9 cellular contexts compared by ENCODE assay signal in genomic region chr15:77819841-77820728, GRCh38.
A peak's percentile ranks its signal among the peaks of the same experiment; 100 is the strongest.
DNase-seq lines count a peak whose midpoint lies in the region; ATAC-seq lines count a peak whose summit lies in the region.
"Had no signal": no experiment of that assay in that cellular context is flagged by ENCODE, and none has a peak within 500 bp of the region (broad histone marks: within the 10 kb centered on the region; RNA-seq: fewer than 3 reads in every experiment).

No MANE protein-coding gene starts in this region.

- H3K4me1 Mint-ChIP-seq in activated naive CD4-positive, alpha-beta T cell treated with anti-CD3 and anti-CD28 coated beads for 36 hours (ENCODE audit: low read depth): no peaks in the 10 kb centered on the region
- peaks cover 4% of the 10 kb centered on the region for H3K4me1 Mint-ChIP-seq in activated naive CD4-positive, alpha-beta T cell treated with anti-CD3 and anti-CD28 coated beads, Interleukin-2, amount 10 ng/mL, durations not matched to agents 7 days and 5 days
- H3K4me1 Mint-ChIP-seq in stimulated activated naive CD8-positive, alpha-beta T cell treated with anti-CD3 and anti-CD28 coated beads, Interleukin-15, amount 100 ng/mL, for 72 hours: no peaks in the 10 kb centered on the region

- intact Hi-C loops in activated naive CD4-positive, alpha-beta T cell treated with anti-CD3 and anti-CD28 coated beads for 36 hours (cut with micrococcal nuclease): no loop called here
- intact Hi-C loops in right cardiac atrium (cut with DNase I): loop anchor here (5.0 to 10.0 kb wide), 5 partner anchors 155 to 188 kb away; partner anchors contain the start of gene LINGO1 (in 1 of the 4)

- H3K36me3 Mint-ChIP-seq in activated naive CD4-positive, alpha-beta T cell treated with anti-CD3 and anti-CD28 coated beads for 36 hours (ENCODE audit: low read depth): no peaks in the 10 kb centered on the region
- no peaks in the 10 kb centered on the region for H3K36me3 Mint-ChIP-seq in activated naive CD4-positive, alpha-beta T cell treated with anti-CD3 and anti-CD28 coated beads, Interleukin-2, amount 10 ng/mL, durations not matched to agents 7 days and 5 days

- H3K4me3 ChIP-seq in SK-N-MC: peak overlapping the region; percentile 90
- H3K4me3 ChIP-seq in right cardiac atrium (ENCODE audit: low read length): peak overlapping the region; percentile 39

- H3K27ac Mint-ChIP-seq in activated naive CD4-positive, alpha-beta T cell treated with anti-CD3 and anti-CD28 coated beads for 36 hours: no peak overlapping the region
- no peak overlapping the region for H3K27ac Mint-ChIP-seq in activated naive CD4-positive, alpha-beta T cell treated with anti-CD3 and anti-CD28 coated beads, Interleukin-2, amount 10 ng/mL, durations not matched to agents 7 days and 5 days
- no peak overlapping the region for H3K27ac Mint-ChIP-seq in stimulated activated naive CD8-positive, alpha-beta T cell treated with anti-CD3 and anti-CD28 coated beads, Interleukin-15, amount 100 ng/mL, for 72 hours

- H3K4me3 Mint-ChIP-seq in activated naive CD4-positive, alpha-beta T cell treated with anti-CD3 and anti-CD28 coated beads for 36 hours: no peak overlapping the region
- no peak overlapping the region for H3K4me3 Mint-ChIP-seq in activated naive CD4-positive, alpha-beta T cell treated with anti-CD3 and anti-CD28 coated beads, Interleukin-2, amount 10 ng/mL, durations not matched to agents 7 days and 5 days
- peak overlapping the region in 1 of 2 donors; percentile 39 for H3K4me3 Mint-ChIP-seq in stimulated activated naive CD8-positive, alpha-beta T cell treated with anti-CD3 and anti-CD28 coated beads, Interleukin-15, amount 100 ng/mL, for 72 hours
- H3K4me3 Mint-ChIP-seq: activated T-cell treated with anti-CD3 and anti-CD28 coated beads, Interleukin-2, amount 50 U/mL, for 4 hours had no signal

- H3K36me3 ChIP-seq in SK-N-MC (ENCODE audit: insufficient read depth, low read length): no peaks in the 10 kb centered on the region

- H3K27me3 Mint-ChIP-seq in activated naive CD4-positive, alpha-beta T cell treated with anti-CD3 and anti-CD28 coated beads for 36 hours (ENCODE audit: low read depth): peaks cover 40% of the 10 kb centered on the region
- peaks cover 86% of the 10 kb centered on the region for H3K27me3 Mint-ChIP-seq in activated naive CD4-positive, alpha-beta T cell treated with anti-CD3 and anti-CD28 coated beads, Interleukin-2, amount 10 ng/mL, durations not matched to agents 7 days and 5 days
- peaks cover 69% of the 10 kb centered on the region for H3K27me3 Mint-ChIP-seq in stimulated activated naive CD8-positive, alpha-beta T cell treated with anti-CD3 and anti-CD28 coated beads, Interleukin-15, amount 100 ng/mL, for 72 hours

- CTCF ChIA-PET in activated naive CD4-positive, alpha-beta T cell treated with anti-CD3 and anti-CD28 coated beads for 36 hours (lab: Charles Lee): interaction anchor here (0.7 to 3.5 kb wide), 5 partner anchors 12 to 191 kb away, joined by 3 to 26 read pairs (median 6); no protein-coding TSS in a partner anchor
- CTCF ChIA-PET in activated naive CD4-positive, alpha-beta T cell treated with anti-CD3 and anti-CD28 coated beads, Interleukin-2, amount 10 ng/mL, durations not matched to agents 7 days and 5 days (lab: Charles Lee): interaction anchor here (1.2 to 2.3 kb wide), 7 partner anchors 22 to 277 kb away, joined by 3 to 12 read pairs (median 4); partner anchors contain the start of gene LINGO1

- DNase-seq in activated naive CD4-positive, alpha-beta T cell treated with anti-CD3 and anti-CD28 coated beads for 36 hours: peak; percentile 18
- DNase-seq in activated naive CD4-positive, alpha-beta T cell treated with anti-CD3 and anti-CD28 coated beads, Interleukin-2, amount 10 ng/mL, durations not matched to agents 7 days and 5 days: no peak
- DNase-seq in SK-N-MC (ENCODE audit: low read depth, low spot score) (no peak), right cardiac atrium (peak in 2 of 3 donors; percentile 22 to 57), GM19240 (ENCODE audit: insufficient read length, low spot score) (no peak)
- DNase-seq in stimulated activated naive CD8-positive, alpha-beta T cell treated with anti-CD3 and anti-CD28 coated beads, Interleukin-15, amount 100 ng/mL, for 72 hours: no peak
- DNase-seq: activated T-cell treated with anti-CD3 and anti-CD28 coated beads, Interleukin-2, amount 50 U/mL, for 4 hours had no signal

- H3K4me1 ChIP-seq in right cardiac atrium (ENCODE audit: control insufficient read depth, insufficient read depth, low read length): no peaks in the 10 kb centered on the region

- H3K27me3 ChIP-seq in right cardiac atrium (ENCODE audit: control insufficient read depth, insufficient read depth): no peaks in the 10 kb centered on the region

- H3K27ac ChIP-seq in SK-N-MC (peak overlapping the region; percentile 71), right cardiac atrium (ENCODE audit: low read length) (no peak overlapping the region)

- 2% methylated on average over 91 of the region's 91 CpGs for WGBS in right cardiac atrium

- ATAC-seq in right cardiac atrium (peak; percentile 35 to 38), GM21717 (IDR thresholded peaks at IDR 0.05; ENCODE audit: unreplicated experiment) (no peak), GM18519 (IDR thresholded peaks at IDR 0.05; ENCODE audit: low FRiP score, unreplicated experiment) (no peak)
- peak; percentile 28 for ATAC-seq in stimulated activated naive CD8-positive, alpha-beta T cell treated with anti-CD3 and anti-CD28 coated beads, Interleukin-15, amount 100 ng/mL, for 72 hours

- H3K9ac ChIP-seq in SK-N-MC (ENCODE audit: insufficient read length): peak overlapping the region; percentile 78

- H3K9me3 Mint-ChIP-seq in activated naive CD4-positive, alpha-beta T cell treated with anti-CD3 and anti-CD28 coated beads for 36 hours: no peaks in the 10 kb centered on the region
- H3K9me3 Mint-ChIP-seq in activated naive CD4-positive, alpha-beta T cell treated with anti-CD3 and anti-CD28 coated beads, Interleukin-2, amount 10 ng/mL, durations not matched to agents 7 days and 5 days: no peaks in the 10 kb centered on the region
- no peaks in the 10 kb centered on the region for H3K9me3 Mint-ChIP-seq in stimulated activated naive CD8-positive, alpha-beta T cell treated with anti-CD3 and anti-CD28 coated beads, Interleukin-15, amount 100 ng/mL, for 72 hours
- H3K9me3 Mint-ChIP-seq: activated T-cell treated with anti-CD3 and anti-CD28 coated beads, Interleukin-2, amount 50 U/mL, for 4 hours had no signal

- H3K9me3 ChIP-seq in SK-N-MC (ENCODE audit: low read depth, low read length): no peaks in the 10 kb centered on the region
- H3K9me3 ChIP-seq in right cardiac atrium (ENCODE audit: control insufficient read depth, low read length): no peaks in the 10 kb centered on the region

Comparison
In these comparisons a context has a peak if more than half of its experiments do, and no peak if none do; other contexts are left out.
1. DNase-seq: peak in activated naive CD4-positive, alpha-beta T cell treated with anti-CD3 and anti-CD28 coated beads for 36 hours (single experiment) and right cardiac atrium (2 of 3); none in activated naive CD4-positive, alpha-beta T cell treated with anti-CD3 and anti-CD28 coated beads, Interleukin-2, amount 10 ng/mL, durations not matched to agents 7 days and 5 days (single experiment), SK-N-MC (single experiment), stimulated activated naive CD8-positive, alpha-beta T cell treated with anti-CD3 and anti-CD28 coated beads, Interleukin-15, amount 100 ng/mL, for 72 hours (0 of 2) and GM19240 (single experiment).
2. ATAC-seq: peak in right cardiac atrium (2 of 2) and stimulated activated naive CD8-positive, alpha-beta T cell treated with anti-CD3 and anti-CD28 coated beads, Interleukin-15, amount 100 ng/mL, for 72 hours (single experiment); none in GM21717 (single experiment) and GM18519 (single experiment).